In genomic region chr7:116592041-116592355, GRCh38 we compare ENCODE assay signal across 1 cellular context.
TF ChIP-seq lines count a peak whose summit lies in the region.

No MANE protein-coding gene starts in this region.

TF ChIP-seq in IMR-90, 13 proteins besides CTCF, POLR2A, EP300 and RAD21 (continued from another document):
- TF ChIP-seq RFX5 (IDR thresholded peaks at IDR 0.05; ENCODE audit: low read depth, low read length) (no peak), MAZ (IDR thresholded peaks at IDR 0.05; ENCODE audit: borderline replicate concordance, low read depth, low read length) (no peak), RCOR1 (IDR thresholded peaks at IDR 0.05; ENCODE audit: insufficient replicate concordance, low read length) (no peak), FOS (IDR thresholded peaks at IDR 0.05; ENCODE audit: low read depth, low read length) (no peak), NFE2L2 (IDR thresholded peaks at IDR 0.05; ENCODE audit: low read depth, low read length) (no peak), SMC3 (IDR thresholded peaks at IDR 0.05; ENCODE audit: low read depth, low read length) (no peak)
- TF ChIP-seq, protein P1, sequence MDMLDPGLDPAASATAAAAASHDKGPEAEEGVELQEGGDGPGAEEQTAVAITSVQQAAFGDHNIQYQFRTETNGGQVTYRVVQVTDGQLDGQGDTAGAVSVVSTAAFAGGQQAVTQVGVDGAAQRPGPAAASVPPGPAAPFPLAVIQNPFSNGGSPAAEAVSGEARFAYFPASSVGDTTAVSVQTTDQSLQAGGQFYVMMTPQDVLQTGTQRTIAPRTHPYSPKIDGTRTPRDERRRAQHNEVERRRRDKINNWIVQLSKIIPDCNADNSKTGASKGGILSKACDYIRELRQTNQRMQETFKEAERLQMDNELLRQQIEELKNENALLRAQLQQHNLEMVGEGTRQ (IDR thresholded peaks at IDR 0.05; ENCODE audit: low read depth, low read length) = no peak
- TF ChIP-seq, protein P2, sequence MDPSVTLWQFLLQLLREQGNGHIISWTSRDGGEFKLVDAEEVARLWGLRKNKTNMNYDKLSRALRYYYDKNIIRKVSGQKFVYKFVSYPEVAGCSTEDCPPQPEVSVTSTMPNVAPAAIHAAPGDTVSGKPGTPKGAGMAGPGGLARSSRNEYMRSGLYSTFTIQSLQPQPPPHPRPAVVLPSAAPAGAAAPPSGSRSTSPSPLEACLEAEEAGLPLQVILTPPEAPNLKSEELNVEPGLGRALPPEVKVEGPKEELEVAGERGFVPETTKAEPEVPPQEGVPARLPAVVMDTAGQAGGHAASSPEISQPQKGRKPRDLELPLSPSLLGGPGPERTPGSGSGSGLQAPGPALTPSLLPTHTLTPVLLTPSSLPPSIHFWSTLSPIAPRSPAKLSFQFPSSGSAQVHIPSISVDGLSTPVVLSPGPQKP (IDR thresholded peaks at IDR 0.05; ENCODE audit: borderline replicate concordance, low read depth, low read length) = no peak
TF ChIP-seq in IMR-90: peak in this region for 0.
